ENCODE assay signal across 26 cellular contexts in the genomic region with DNA sequence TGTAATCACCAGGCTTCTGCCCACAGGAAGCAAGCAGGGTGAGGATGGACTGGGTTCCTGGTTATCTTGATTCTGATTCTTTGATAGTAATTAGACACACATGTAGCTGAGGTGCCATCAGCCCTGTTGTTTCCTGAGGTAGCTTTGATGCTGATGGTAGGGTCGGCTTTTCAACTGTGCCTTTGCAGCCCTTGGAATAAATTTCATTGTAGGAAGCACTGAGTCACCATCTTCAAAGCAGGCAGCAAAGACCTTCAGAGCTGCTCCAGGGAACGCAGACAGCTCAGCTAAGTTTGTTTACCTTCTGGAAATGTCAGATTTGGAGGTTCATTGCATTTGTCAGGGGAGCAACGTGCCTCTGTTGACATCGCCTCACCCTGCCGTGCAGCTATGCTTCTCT.
DNase-seq lines count a peak whose midpoint lies in the region; ATAC-seq and TF ChIP-seq lines count a peak whose summit lies in the region.
"Had no signal": no experiment of that assay in that cellular context is flagged by ENCODE, and none has a peak within 500 bp of the region (broad histone marks: within the 10 kb centered on the region; RNA-seq: fewer than 3 reads in every experiment).

No MANE protein-coding gene starts in this region.

- H3K27me3 ChIP-seq in BLaER1 (no peaks in the 10 kb centered on the region), MG63 (no peaks in the 10 kb centered on the region)

- H4K20me1 ChIP-seq in BLaER1 = no peaks in the 10 kb centered on the region

- peak overlapping the region; percentile 26; the same call in 1 of the 2 replicates for H3K9ac ChIP-seq in BLaER1

- ATAC-seq in HG03354 (IDR thresholded peaks at IDR 0.05; ENCODE audit: poor library complexity, severe bottlenecking, unreplicated experiment) (no peak), GM21447 (IDR thresholded peaks at IDR 0.05; ENCODE audit: unreplicated experiment) (no peak)
- ATAC-seq: GM12878 had no signal

- H3K4me3 ChIP-seq in BLaER1 (no peak overlapping the region), MG63 (no peak overlapping the region)
- H3K4me3 ChIP-seq: GM12878 had no signal

- peak; percentile 16 for DNase-seq in H4 (ENCODE audit: low spot score)
- peak; percentile 20 for DNase-seq in MG63
- no peak for DNase-seq in nephron progenitor cell
- no peak for DNase-seq in COR-L47 (lab: John Stamatoyannopoulos, UW)
- DNase-seq: 8988T; ACHN; CD4-positive, alpha-beta T cell; DMS53; EL; GDM1; H7; Karpas-422; NCI-H1105 treated with DMSO at 0.1 percent for 48 hours; NCI-H146; NCI-H1930; NCI-H2107; NCI-H524 treated with DMSO at 0.1 percent for 48 hours; NCI-H82; SHP77 had no signal

- H3K9me3 ChIP-seq in BLaER1 = peaks cover 48% of the 10 kb centered on the region
- 0 out of 2 replicates have a peak, but pooled peaks cover 2% of the 10 kb centered on the region for H3K9me3 ChIP-seq in MG63

- peaks cover 40% of the 10 kb centered on the region for H3K4me1 ChIP-seq in BLaER1

- no peaks in the 10 kb centered on the region for H3K27me3 Mint-ChIP-seq in nephron progenitor cell (ENCODE audit: low read depth, poor library complexity)
- H3K27me3 Mint-ChIP-seq: CD4-positive, alpha-beta T cell had no signal

- peak overlapping the region; percentile 54; the same call in 1 of the 2 replicates for H3K27ac ChIP-seq in BLaER1
- H3K27ac ChIP-seq: HL-60, RWPE1 had no signal

- H3K4me3 Mint-ChIP-seq in nephron progenitor cell = no peak overlapping the region
- H3K4me3 Mint-ChIP-seq: CD4-positive, alpha-beta T cell; T-helper 1 cell treated with Interleukin-12 subunit alpha and Interleukin-12 subunit beta and Interleukin-4 antibody, amounts not matched to agents 30 μg/mL and 1 μg/mL, for 36 hours had no signal

- TF ChIP-seq CTCF in nephron progenitor cell (IDR thresholded peaks at IDR 0.05) = no peak

- H3K36me3 Mint-ChIP-seq in nephron progenitor cell (ENCODE audit: low read depth) = peaks cover 4% of the 10 kb centered on the region

- H3K27ac Mint-ChIP-seq in nephron progenitor cell = peak overlapping the region; percentile 29
- H3K27ac Mint-ChIP-seq: CD4-positive, alpha-beta T cell; T-helper 1 cell treated with Interleukin-12 subunit alpha and Interleukin-12 subunit beta and Interleukin-4 antibody, amounts not matched to agents 30 μg/mL and 1 μg/mL, for 36 hours had no signal

- H3K36me3 ChIP-seq in BLaER1 (peaks cover 14% of the 10 kb centered on the region), MG63 (no peaks in the 10 kb centered on the region)

- H3K4me2 ChIP-seq in BLaER1 = peak overlapping the region; percentile 62

- H3K9me3 Mint-ChIP-seq in nephron progenitor cell = peaks cover 29% of the 10 kb centered on the region

- peaks cover 13% of the 10 kb centered on the region for H3K4me1 Mint-ChIP-seq in nephron progenitor cell

Comparison
In these comparisons a context has a peak if more than half of its experiments do, and no peak if none do; other contexts are left out.
1. DNase-seq: peak in H4 (single experiment) and MG63 (single experiment); none in nephron progenitor cell (single experiment) and COR-L47 (single experiment).